Comparison of ENCODE assay signal across 1 cellular context in genomic region chr1:184805667-184806295, GRCh38.
TF ChIP-seq lines count a peak whose summit lies in the region.

No MANE protein-coding gene starts in this region.

TF ChIP-seq in K562, 482 proteins besides CTCF, POLR2A, EP300 and RAD21 (continued from another document and continues in another):
- TF ChIP-seq SP2 (IDR thresholded peaks at IDR 0.05; ENCODE audit: extremely low read depth, low read depth, low read length, poor library complexity, severe bottlenecking) (no peak), UBTF (IDR thresholded peaks at IDR 0.05; ENCODE audit: borderline replicate concordance in 1 of 2, low read depth in 2 of 2, low read length in 2 of 2) (peak in 1 of 2 experiments; percentile 63; a peak in 1 of 4 replicates), USF2 (CRISPR knock-in tag; IDR thresholded peaks at IDR 0.05) (peak; percentile 82), ATF6 (CRISPR knock-in tag; IDR thresholded peaks at IDR 0.05) (0 out of 2 replicates have a peak, but pooled peaks have one; percentile 70), TAF1 (IDR thresholded peaks at IDR 0.05; ENCODE audit: control insufficient read depth, extremely low read depth, insufficient read depth, low read length, severe bottlenecking) (no peak), POLR2AphosphoS2 (IDR thresholded peaks at IDR 0.05; ENCODE audit: low read length) (peak; percentile 8; the same call in 1 of the 2 replicates), MTA3 (IDR thresholded peaks at IDR 0.05; ENCODE audit: borderline replicate concordance) (no peak), MLLT1 (IDR thresholded peaks at IDR 0.05) (peak in 1 of 2 experiments; percentile 60; a peak in 1 of 4 replicates), GATAD2A (IDR thresholded peaks at IDR 0.05) (no peak), NFE2 (IDR thresholded peaks at IDR 0.05; ENCODE audit: low read depth) (no peak), KLF13 (tag; IDR thresholded peaks at IDR 0.05; ENCODE audit: borderline replicate concordance, low read depth) (0 out of 2 replicates have a peak, but pooled peaks have one; percentile 7), SMARCA5 (IDR thresholded peaks at IDR 0.05) (no peak), PBX2 (CRISPR knock-in tag; IDR thresholded peaks at IDR 0.05; ENCODE audit: low read depth) (no peak), PBX2 (tag; conservative IDR thresholded peaks at IDR 0.05; ENCODE audit: low read depth) (0 out of 2 replicates have a peak, but pooled peaks have one; percentile 33), BRD9 (IDR thresholded peaks at IDR 0.05; ENCODE audit: low read depth, partially characterized antibody) (peak; percentile 63), ZNF12 (CRISPR knock-in tag; IDR thresholded peaks at IDR 0.05) (no peak), GABPB2 (CRISPR knock-in tag; conservative IDR thresholded peaks at IDR 0.05) (no peak), ZNF584 (CRISPR knock-in tag; IDR thresholded peaks at IDR 0.05; ENCODE audit: low read depth) (0 out of 2 replicates have a peak, but pooled peaks have one; percentile 24), ELF1 (tag; IDR thresholded peaks at IDR 0.05) (no peak), RB1 (IDR thresholded peaks at IDR 0.05; ENCODE audit: low read depth) (peak; percentile 13; the same call in 1 of the 2 replicates), CTCFL (IDR thresholded peaks at IDR 0.05; ENCODE audit: borderline replicate concordance, insufficient read depth, low read depth, low read length, poor library complexity, severe bottlenecking) (peak; percentile 59), XRCC5 (IDR thresholded peaks at IDR 0.05; ENCODE audit: low read depth, low read length) (0 out of 2 replicates have a peak, but pooled peaks have one; percentile 60), ZNF696 (CRISPR knock-in tag; conservative IDR thresholded peaks at IDR 0.05) (no peak; the same call in 1 of the 2 replicates), ZBTB26 (CRISPR knock-in tag; IDR thresholded peaks at IDR 0.05) (0 out of 2 replicates have a peak, but pooled peaks have one; percentile 18), TAF15 (IDR thresholded peaks at IDR 0.05; ENCODE audit: low read depth, low read length) (no peak), TFE3 (CRISPR knock-in tag; IDR thresholded peaks at IDR 0.05) (peak; percentile 90), NUFIP1 (IDR thresholded peaks at IDR 0.05; ENCODE audit: partially characterized antibody) (no peak), KDM4B (IDR thresholded peaks at IDR 0.05; ENCODE audit: borderline replicate concordance in 2 of 2, low read depth in 1 of 2) (no peak), ZBTB49 (CRISPR knock-in tag; IDR thresholded peaks at IDR 0.05; ENCODE audit: borderline replicate concordance) (no peak), POLR2G (IDR thresholded peaks at IDR 0.05; ENCODE audit: low read depth, low read length) (no peak), CEBPG (CRISPR knock-in tag; IDR thresholded peaks at IDR 0.05) (no peak), CEBPG (tag; conservative IDR thresholded peaks at IDR 0.05 in 1 of 2, IDR thresholded peaks at IDR 0.05 in 1 of 2) (no peak), TSHZ1 (CRISPR knock-in tag; IDR thresholded peaks at IDR 0.05) (0 out of 2 replicates have a peak, but pooled peaks have one; percentile 13), ZNF143 (CRISPR knock-in tag; IDR thresholded peaks at IDR 0.05) (no peak), CREBBP (IDR thresholded peaks at IDR 0.05; ENCODE audit: low read depth, low read length) (no peak), MAFK (IDR thresholded peaks at IDR 0.05; ENCODE audit: low read length) (no peak), RCOR1 (IDR thresholded peaks at IDR 0.05; ENCODE audit: borderline replicate concordance in 1 of 2, low read depth in 2 of 2, low read length in 2 of 2) (peak in 1 of 2 experiments; percentile 57; a peak in 1 of 4 replicates)
